In genomic region chr13:114249062-114249461, GRCh38 we compare ENCODE assay signal across 17 cellular contexts. TPM values are rescaled to one million over a fixed set of nuclear protein-coding genes. Genes with fewer than 3 reads are reported as not detected.
DNase-seq lines count a peak whose midpoint lies in the region; ATAC-seq, FAIRE-seq and TF ChIP-seq lines count a peak whose summit lies in the region.
"Had no signal": no experiment of that assay in that cellular context is flagged by ENCODE, and none has a peak within 500 bp of the region (broad histone marks: within the 10 kb centered on the region; RNA-seq: fewer than 3 reads in every experiment).

No MANE protein-coding gene starts in this region.

- H3K27me3 ChIP-seq in Panc1 (ENCODE audit: control insufficient read depth, insufficient read depth, low read length) (no peaks in the 10 kb centered on the region), keratinocyte (ENCODE audit: control insufficient read depth, extremely low read depth, insufficient read depth, low read length) (no peaks in the 10 kb centered on the region)

- DNase-seq in DMS53 (lab: John Stamatoyannopoulos, UW) (peak; percentile 1), DMS53 treated with DMSO at 0.1 percent for 48 hours (lab: John Stamatoyannopoulos, UW; ENCODE audit: unreplicated experiment) (no peak), NCI-H146 (lab: John Stamatoyannopoulos, UW) (peak; percentile 93), Panc1 (ENCODE audit: low read depth, low spot score) (no peak), keratinocyte (ENCODE audit: low read depth, low spot score) (peak; percentile 40), kidney tubule cell (ENCODE audit: low spot score) (no peak), OCI-LY7 (ENCODE audit: low spot score) (no peak), DMS79 (lab: John Stamatoyannopoulos, UW) (no peak)
- DNase-seq: CD4-positive, CD25-positive, alpha-beta regulatory T cell; DMS79 treated with DMSO at 0.1 percent for 48 hours; NCI-H1105; NCI-H1930; NCI-H446 treated with DMSO at 0.1 percent for 48 hours; OCI-M1 had no signal

- H3K4me3 ChIP-seq in Panc1 (ENCODE audit: low read depth in 2 of 2, low read length in 2 of 2) (no peak overlapping the region), keratinocyte (ENCODE audit: control insufficient read depth in 2 of 3, extremely low read depth in 1 of 3, insufficient read depth in 2 of 3, low read depth in 1 of 3, low read length in 3 of 3) (no peak overlapping the region), OCI-LY7 (ENCODE audit: low read depth, low read length, poor library complexity, severe bottlenecking) (no peak overlapping the region)
- H3K4me3 ChIP-seq: HAP-1 had no signal

- peaks cover 31% of the 10 kb centered on the region for H3K36me3 ChIP-seq in Panc1 (ENCODE audit: control insufficient read depth, insufficient read depth, low read length)
- peaks cover 21 to 24% of the 10 kb centered on the region in 2 experiments for H3K36me3 ChIP-seq in keratinocyte (ENCODE audit: control insufficient read depth in 2 of 2, extremely low read depth in 1 of 2, insufficient read depth in 2 of 2, low read length in 2 of 2)
- peaks cover 90% of the 10 kb centered on the region for H3K36me3 ChIP-seq in OCI-LY7 (ENCODE audit: insufficient read depth, low read length)

- intact Hi-C loops in Panc1 (cut with micrococcal nuclease; ENCODE audit: unreplicated experiment), result no loop called here
- intact Hi-C loops in OCI-LY7 (cut with micrococcal nuclease; ENCODE audit: unreplicated experiment), result no loop called here

- no peak overlapping the region for H3K9ac ChIP-seq in keratinocyte (ENCODE audit: control insufficient read depth, extremely low read depth, insufficient read depth, low read length)

- dilution Hi-C loops in keratinocyte (cut with MboI; ENCODE audit: extremely low pct_ligation_motif_present, low sequenced_read_pairs), result no loop called here

- no peaks in the 10 kb centered on the region for H3K9me2 ChIP-seq in OCI-LY7 (ENCODE audit: insufficient read depth, low read length)

- CTCF ChIA-PET in Panc1 (lab: Charles Lee), result no interaction called here
- CTCF ChIA-PET in OCI-LY7 (lab: Charles Lee; ENCODE audit: unreplicated experiment), result no interaction called here

- H3K79me2 ChIP-seq in keratinocyte (ENCODE audit: control insufficient read depth, insufficient read depth, low read length), result no peaks in the 10 kb centered on the region
- no peaks in the 10 kb centered on the region for H3K79me2 ChIP-seq in OCI-LY7 (ENCODE audit: insufficient read depth, low read depth, low read length)

- no peaks in the 10 kb centered on the region for H3K4me1 ChIP-seq in Panc1 (ENCODE audit: control insufficient read depth, insufficient read depth, low read length)
- H3K4me1 ChIP-seq in keratinocyte (ENCODE audit: control insufficient read depth, extremely low read depth, insufficient read depth, low read length), result peaks cover 7% of the 10 kb centered on the region
- no peaks in the 10 kb centered on the region for H3K4me1 ChIP-seq in OCI-LY7 (ENCODE audit: insufficient read depth, low read length, poor library complexity, severe bottlenecking)
- H3K4me1 ChIP-seq: HAP-1 had no signal

- TF ChIP-seq CTCF in Panc1 (IDR thresholded peaks at IDR 0.05) (0 out of 2 replicates have a peak, but pooled peaks have one; percentile 4), keratinocyte (optimal IDR thresholded peaks at IDR 0.05 in 1 of 3, IDR thresholded peaks at IDR 0.05 in 1 of 3, conservative IDR thresholded peaks at IDR 0.05 in 1 of 3; ENCODE audit: extremely low read depth in 1 of 3, insufficient read depth in 2 of 3, low read length in 3 of 3) (peak; percentile 26 to 63 (median 34)), OCI-LY7 (conservative IDR thresholded peaks at IDR 0.05; ENCODE audit: low read length) (no peak)

- H3K9me1 ChIP-seq in keratinocyte (ENCODE audit: control insufficient read depth, extremely low read depth, insufficient read depth, low read length), result no peaks in the 10 kb centered on the region

- POLR2A ChIA-PET in Panc1 (lab: Charles Lee) (no interaction called here), OCI-LY7 (lab: Charles Lee) (interaction anchor here (0.6 to 1.1 kb wide), 2 partner anchors 16 to 149 kb away, joined by 3 to 4 read pairs; no protein-coding TSS in a partner anchor)

- no peak overlapping the region for H2AFZ ChIP-seq in keratinocyte (ENCODE audit: control insufficient read depth, low read length)
- no peak overlapping the region for H2AFZ ChIP-seq in OCI-LY7 (ENCODE audit: low read length)

- H3K27ac ChIP-seq in Panc1 (ENCODE audit: low read length), result no peak overlapping the region
- H3K27ac ChIP-seq in keratinocyte (ENCODE audit: control insufficient read depth, insufficient read depth, low read length), result peak overlapping the region; percentile 22
- H3K27ac ChIP-seq in OCI-LY7 (ENCODE audit: low read depth, low read length, poor library complexity, severe bottlenecking), result no peak overlapping the region
- H3K27ac ChIP-seq: 22Rv1, RWPE1 had no signal

- in situ Hi-C loops in Panc1 (cut with HindIII; ENCODE audit: low pct_unique_long_range_greater_than_20kb, low sequenced_read_pairs), result no loop called here

- H4K20me1 ChIP-seq in keratinocyte (ENCODE audit: control insufficient read depth, extremely low read depth, insufficient read depth, low read length) (no peaks in the 10 kb centered on the region), OCI-LY7 (ENCODE audit: insufficient read depth, low read length) (no peaks in the 10 kb centered on the region)

- ATAC-seq in Panc1, result no peak

- FAIRE-seq in keratinocyte (lab: Jason Lieb, UNC), result peak; percentile 20

- H3K4me2 ChIP-seq in keratinocyte (ENCODE audit: control insufficient read depth, extremely low read depth, insufficient read depth, low read depth, low read length) (no peak overlapping the region), OCI-LY7 (ENCODE audit: low read length) (no peak overlapping the region)

- BruUV-seq in Panc1 (replicated peaks; lab: Mats Ljungman, UMichigan) (no TSS peak), OCI-LY7 (replicated peaks; lab: Mats Ljungman, UMichigan) (no TSS peak)

- H3K9me3 ChIP-seq in Panc1 (ENCODE audit: control insufficient read depth, insufficient read depth, low read depth, low read length) (no peaks in the 10 kb centered on the region), keratinocyte (ENCODE audit: control insufficient read depth, low read depth, low read length) (no peaks in the 10 kb centered on the region), OCI-LY7 (ENCODE audit: low read length) (no peaks in the 10 kb centered on the region)
- H3K9me3 ChIP-seq: HAP-1 had no signal

RNA-seq across cellular contexts. Expression of gene CDC16, which starts 14.4 kb away (rescaled TPM):
- total RNA-seq in Panc1 (2021; ENCODE audit: unreplicated experiment), result 51.8 TPM
- 33.9 TPM for polyA plus RNA-seq in Panc1 (2012; ENCODE audit: insufficient read length)
- 66.4 to 91.8 TPM (median 74.5 TPM) in 3 replicates for polyA plus RNA-seq in keratinocyte
- polyA plus RNA-seq in keratinocyte (2011; ENCODE audit: low read depth), result 117 TPM
- 54.7 and 95.4 TPM in 2 replicates for polyA plus RNA-seq in keratinocyte (2011; cell fraction: cytosol; rRNA removed)
- 123 and 150 TPM in 2 replicates for polyA plus RNA-seq in keratinocyte (2011; cell fraction: nucleus; rRNA removed)
- polyA plus RNA-seq in keratinocyte (2012; ENCODE audit: low replicate concordance), result 52.5 and 53.2 TPM in 2 replicates
- 20.1 to 79.7 TPM (median 41.6 TPM) in 3 replicates for polyA minus RNA-seq in keratinocyte
- polyA minus RNA-seq in keratinocyte (2011; cell fraction: cytosol; rRNA and poly(A)+ RNA removed), result 34.7 TPM
- 36.8 and 65.9 TPM in 2 replicates for polyA minus RNA-seq in keratinocyte (2011; cell fraction: nucleus; rRNA and poly(A)+ RNA removed)
- total RNA-seq in OCI-LY7 (2014; rRNA removed; shearing (Covaris generic)), result 21.7 and 23.1 TPM in 2 replicates
- 48.7 and 54.8 TPM in 2 replicates for total RNA-seq in OCI-LY7 (2022)

RNA-seq across cellular contexts. Expression of gene UPF3A, which starts 32.3 kb away (rescaled TPM):
- total RNA-seq in Panc1 (2021; ENCODE audit: unreplicated experiment) (36.3 TPM), OCI-LY7 (2022) (55.4 and 62.8 TPM in 2 replicates)
- polyA plus RNA-seq in Panc1 (2012; ENCODE audit: insufficient read length), result 39.3 TPM
- 41.1 to 60.8 TPM (median 42.2 TPM) in 3 replicates for polyA plus RNA-seq in keratinocyte
- 51.5 TPM for polyA plus RNA-seq in keratinocyte (2011; ENCODE audit: low read depth)
- 46.3 and 47.6 TPM in 2 replicates for polyA plus RNA-seq in keratinocyte (2011; cell fraction: cytosol; rRNA removed)
- 78.2 and 100 TPM in 2 replicates for polyA plus RNA-seq in keratinocyte (2011; cell fraction: nucleus; rRNA removed)
- 27.9 and 47.5 TPM in 2 replicates for polyA plus RNA-seq in keratinocyte (2012; ENCODE audit: low replicate concordance)
- 9.7 to 15.9 TPM (median 12.3 TPM) in 3 replicates for polyA minus RNA-seq in keratinocyte
- polyA minus RNA-seq in keratinocyte (2011; cell fraction: cytosol; rRNA and poly(A)+ RNA removed), result 20.9 TPM
- polyA minus RNA-seq in keratinocyte (2011; cell fraction: nucleus; rRNA and poly(A)+ RNA removed), result 12.1 and 18.3 TPM in 2 replicates
- total RNA-seq in OCI-LY7 (2014; rRNA removed; shearing (Covaris generic)), result 26.2 and 27.8 TPM in 2 replicates

Comparison
In these comparisons a context has a peak if more than half of its experiments do, and no peak if none do; other contexts are left out.
1. DNase-seq: peak in DMS53 (single experiment), NCI-H146 (single experiment) and keratinocyte (single experiment); none in DMS53 treated with DMSO at 0.1 percent for 48 hours (single experiment), Panc1 (single experiment), kidney tubule cell (single experiment), OCI-LY7 (single experiment) and DMS79 (single experiment).